Comparison of ENCODE assay signal across 11 cellular contexts in genomic region chr2:71455741-71456569, GRCh38. TPM values are rescaled to one million over a fixed set of nuclear protein-coding genes. Genes with fewer than 3 reads are reported as not detected.
A peak's percentile ranks its signal among the peaks of the same experiment; 100 is the strongest.
DNase-seq lines count a peak whose midpoint lies in the region; ATAC-seq and TF ChIP-seq lines count a peak whose summit lies in the region.
"Had no signal": no experiment of that assay in that cellular context is flagged by ENCODE, and none has a peak within 500 bp of the region (broad histone marks: within the 10 kb centered on the region; RNA-seq: fewer than 3 reads in every experiment).

No MANE protein-coding gene starts in this region.

- H3K27me3 ChIP-seq in stomach (peaks cover 0 to 27% (median 16%) of the 10 kb centered on the region in 3 donors), colonic mucosa (peaks cover 10% of the 10 kb centered on the region)

- no peak for TF ChIP-seq POLR2A in stomach (IDR thresholded peaks at IDR 0.05)

- peak; percentile 3 for TF ChIP-seq CTCF in chondrocyte (IDR thresholded peaks at IDR 0.05)
- TF ChIP-seq CTCF in stomach (IDR thresholded peaks at IDR 0.05), result no peak
- TF ChIP-seq CTCF in colonic mucosa (IDR thresholded peaks at IDR 0.05), result no peak

- WGBS in stomach, 5 donors, result 46 to 52% (median 50%) methylated on average over 6 of the region's 6 CpGs

- H3K4me3 Mint-ChIP-seq in chondrocyte (ENCODE audit: unreplicated experiment), result peak overlapping the region; percentile 47

- no peaks in the 10 kb centered on the region for H3K27me3 Mint-ChIP-seq in chondrocyte (ENCODE audit: low read depth)

- H3K4me1 ChIP-seq in stomach (peaks cover 28 to 74% (median 55%) of the 10 kb centered on the region in 4 donors), colonic mucosa (peaks cover 4% of the 10 kb centered on the region)

- peak overlapping the region in 4 of 5 donors; percentile 50 to 80 (median 64) for H3K27ac ChIP-seq in stomach
- H3K27ac ChIP-seq in colonic mucosa, result no peak overlapping the region

- intact Hi-C loops in stomach (cut with DNase I; ENCODE audit: low total_unique reads), result no loop called here
- intact Hi-C loops in colonic mucosa (cut with DNase I), result no loop called here

- peak overlapping the region; percentile 76 for H3K27ac Mint-ChIP-seq in chondrocyte (ENCODE audit: unreplicated experiment)

- H3K4me3 ChIP-seq in stomach (peak overlapping the region in 2 of 4 donors; percentile 63 to 64), colonic mucosa (no peak overlapping the region)

- no peaks in the 10 kb centered on the region for H3K36me3 ChIP-seq in stomach
- H3K36me3 ChIP-seq in colonic mucosa, result no peaks in the 10 kb centered on the region

- TF ChIP-seq EP300 in stomach (IDR thresholded peaks at IDR 0.05), result no peak

- H3K9ac ChIP-seq in colonic mucosa (ENCODE audit: low read depth in 2 of 2, low read length in 2 of 2), result no peak overlapping the region

- ATAC-seq in GM18907 (IDR thresholded peaks at IDR 0.05; ENCODE audit: unreplicated experiment), result no peak
- no peak for ATAC-seq in HG03442 (IDR thresholded peaks at IDR 0.05; ENCODE audit: unreplicated experiment)

- H3K36me3 Mint-ChIP-seq in chondrocyte (ENCODE audit: low read depth), result no peaks in the 10 kb centered on the region

- H3K9me3 ChIP-seq in stomach (no peaks in the 10 kb centered on the region), colonic mucosa (no peaks in the 10 kb centered on the region)

- H3K4me1 Mint-ChIP-seq in chondrocyte (ENCODE audit: low read depth), result peaks cover 82% of the 10 kb centered on the region

- peak; percentile 53 for DNase-seq in HuH-7.5 (ENCODE audit: low spot score)
- no peak for DNase-seq in chondrocyte (ENCODE audit: low spot score)
- peak; percentile 68 for DNase-seq in kidney tubule cell (ENCODE audit: low spot score)
- DNase-seq in stomach, result no peak
- DNase-seq in colonic mucosa, result no peak
- DNase-seq: activated CD4-positive, alpha-beta T cell treated with anti-CD3 and anti-CD28 coated beads for 1 hour; anterior cingulate cortex; hippocampal formation; NCI-H774 had no signal

- H3K9me3 Mint-ChIP-seq in chondrocyte (ENCODE audit: low read depth), result no peaks in the 10 kb centered on the region

RNA-seq across cellular contexts. Expression of gene DYSF, which starts 2.6 kb away (rescaled TPM):
- total RNA-seq in chondrocyte, result 83.0 to 115 TPM (median 112 TPM) in 3 replicates
- 10 to 100 TPM in 3 of 5 donors, 1 to 10 TPM in 2; 5.8 to 13.4 (median 11.1) TPM for total RNA-seq in stomach
- 1 to 10 TPM; 2.1 to 4.3 (median 2.2) TPM for polyA plus RNA-seq in stomach
- 1 to 10 TPM; 2.4 to 7.5 TPM for total RNA-seq in colonic mucosa

Comparison
In these comparisons a context has a peak if more than half of its experiments do, and no peak if none do; other contexts are left out.
1. DNase-seq: peak in HuH-7.5 (single experiment) and kidney tubule cell (single experiment); none in chondrocyte (single experiment), stomach (single experiment) and colonic mucosa (single experiment).